ENCODE assay signal across 18 cellular contexts in the genomic region with DNA sequence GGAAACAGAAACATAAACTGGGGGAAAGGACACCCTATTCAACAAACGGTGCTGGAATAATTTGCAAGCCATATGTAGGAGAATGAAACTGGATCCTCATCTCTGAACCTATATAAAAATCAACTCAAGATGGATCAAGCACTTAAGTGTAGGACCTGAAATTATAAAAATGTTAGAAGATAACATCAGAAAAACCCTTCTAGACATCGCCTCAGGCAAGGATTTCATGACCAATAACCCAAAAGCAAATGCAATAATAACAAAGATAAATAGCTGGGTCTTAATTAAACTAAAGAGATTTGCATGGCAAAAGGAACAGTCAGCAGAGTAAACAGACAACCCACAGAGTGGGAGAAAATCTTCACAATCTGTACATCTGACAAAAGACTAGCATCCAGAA.
DNase-seq lines count a peak whose midpoint lies in the region; ATAC-seq and TF ChIP-seq lines count a peak whose summit lies in the region.
"Had no signal": no experiment of that assay in that cellular context is flagged by ENCODE, and none has a peak within 500 bp of the region (broad histone marks: within the 10 kb centered on the region; RNA-seq: fewer than 3 reads in every experiment).

No MANE protein-coding gene starts in this region.

- no peak overlapping the region for H2BK120ac ChIP-seq in H9 (ENCODE audit: low read depth, low read length, poor library complexity, severe bottlenecking)

- H3K56ac ChIP-seq in H9 (ENCODE audit: insufficient read length, low read depth, low read length): no peak overlapping the region

- peak overlapping the region in 1 of 2 experiments; percentile 22; a peak in 1 of 5 replicates for H3K4me3 Mint-ChIP-seq in H9
- H3K4me3 Mint-ChIP-seq in nephron progenitor cell: no peak overlapping the region
- H3K4me3 Mint-ChIP-seq in activated CD8-positive, alpha-beta T cell treated with anti-CD3 and anti-CD28 coated beads, Interleukin-2, amount 10 ng/mL, durations not matched to agents 7 days and 5 days: no peak overlapping the region
- H3K4me3 Mint-ChIP-seq: CD4-positive, alpha-beta memory T cell; GM23338 had no signal

- no peak overlapping the region for H2AFZ ChIP-seq in H9 (ENCODE audit: low read length)
- H2AFZ ChIP-seq: GM23338 had no signal

- H3K9me3 ChIP-seq in H9 (ENCODE audit: control insufficient read depth, low read depth, low read length) (no peaks in the 10 kb centered on the region), body of pancreas (no peaks in the 10 kb centered on the region), A673 (ENCODE audit: low read depth, low read length, poor library complexity, severe bottlenecking) (no peaks in the 10 kb centered on the region)
- H3K9me3 ChIP-seq: A549 had no signal

- no peaks in the 10 kb centered on the region for H3K79me1 ChIP-seq in H9 (ENCODE audit: insufficient read depth, low read depth, low read length, poor library complexity, severe bottlenecking)

- no peak overlapping the region for H2AK5ac ChIP-seq in H9 (ENCODE audit: insufficient read length, low read length)

- no peak overlapping the region for H3K4me2 ChIP-seq in H9 (ENCODE audit: insufficient read depth, insufficient read length, low read length)
- H3K4me2 ChIP-seq: A549, GM23338 had no signal

- CTCF ChIA-PET in A673 (lab: Charles Lee): no interaction called here
- CTCF ChIA-PET in activated CD8-positive, alpha-beta T cell treated with anti-CD3 and anti-CD28 coated beads, Interleukin-2, amount 10 ng/mL, durations not matched to agents 7 days and 5 days (lab: Charles Lee): no interaction called here

- no peak overlapping the region for H3K9ac ChIP-seq in H9 (ENCODE audit: extremely low read depth, insufficient read length, low read length)

- H3T11ph ChIP-seq in H9 (ENCODE audit: low read length): no peak overlapping the region

- H3K27ac Mint-ChIP-seq in H9 (peak overlapping the region in 2 of 3 experiments; percentile 11 to 78; a peak in 4 of 7 replicates), nephron progenitor cell (peak overlapping the region; percentile 55)
- no peak overlapping the region for H3K27ac Mint-ChIP-seq in activated CD8-positive, alpha-beta T cell treated with anti-CD3 and anti-CD28 coated beads, Interleukin-2, amount 10 ng/mL, durations not matched to agents 7 days and 5 days
- H3K27ac Mint-ChIP-seq: CD4-positive, alpha-beta memory T cell; GM23338 had no signal

- H4K5ac ChIP-seq in H9 (ENCODE audit: insufficient read length, low read depth, low read length): no peak overlapping the region

- H3K18ac ChIP-seq in H9 (ENCODE audit: insufficient read length, low read depth, low read length): no peak overlapping the region

- DNase-seq in H9 (no peak), NCI-H526 treated with DMSO at 0.1 percent for 48 hours (lab: John Stamatoyannopoulos, UW) (peak; percentile 29), nephron progenitor cell (no peak), body of pancreas (no peak), posterior cingulate gyrus (no peak), A673 (ENCODE audit: low spot score) (no peak)
- no peak for DNase-seq in activated CD8-positive, alpha-beta T cell treated with anti-CD3 and anti-CD28 coated beads, Interleukin-2, amount 10 ng/mL, durations not matched to agents 7 days and 5 days
- DNase-seq: C1 segment of cervical spinal cord; Calu3; CD4-positive, alpha-beta memory T cell; COR-L47; DMS53; DMS79 treated with DMSO at 0.1 percent for 48 hours; GF-D8; HCEC 1CT had no signal

- BruUV-seq in A673 (replicated peaks; lab: Mats Ljungman, UMichigan): no TSS peak

- H3K36me3 Mint-ChIP-seq in H9 (ENCODE audit: insufficient read depth in 1 of 3, low read depth in 3 of 3) (no peaks in the 10 kb centered on the region), nephron progenitor cell (ENCODE audit: low read depth) (no peaks in the 10 kb centered on the region)
- H3K36me3 Mint-ChIP-seq in activated CD8-positive, alpha-beta T cell treated with anti-CD3 and anti-CD28 coated beads, Interleukin-2, amount 10 ng/mL, durations not matched to agents 7 days and 5 days (ENCODE audit: low read depth): no peaks in the 10 kb centered on the region
- H3K36me3 Mint-ChIP-seq: CD4-positive, alpha-beta memory T cell had no signal

- no peaks in the 10 kb centered on the region for H3K27me3 Mint-ChIP-seq in H9 (ENCODE audit: low read depth)
- peaks cover 3% of the 10 kb centered on the region for H3K27me3 Mint-ChIP-seq in nephron progenitor cell (ENCODE audit: low read depth, poor library complexity)
- no peaks in the 10 kb centered on the region for H3K27me3 Mint-ChIP-seq in activated CD8-positive, alpha-beta T cell treated with anti-CD3 and anti-CD28 coated beads, Interleukin-2, amount 10 ng/mL, durations not matched to agents 7 days and 5 days (ENCODE audit: low read depth)
- H3K27me3 Mint-ChIP-seq: CD4-positive, alpha-beta memory T cell had no signal

- H3K14ac ChIP-seq in H9 (ENCODE audit: insufficient read depth, low read length): no peak overlapping the region

- no CpG with 5 or more reads among the region's 2 CpGs for WGBS in H9 (ENCODE audit: extremely low coverage, insufficient read length, low lambda C conversion rate)
- WGBS in body of pancreas, 2 donors: 46 to 53% methylated on average over 2 of the region's 2 CpGs

- H4K20me1 ChIP-seq in H9 (ENCODE audit: control insufficient read depth, insufficient read depth, insufficient read length): no peaks in the 10 kb centered on the region

- H2BK20ac ChIP-seq in H9 (ENCODE audit: low read depth, low read length, poor library complexity, severe bottlenecking): no peak overlapping the region

- H2BK12ac ChIP-seq in H9 (ENCODE audit: insufficient read length, low read depth, low read length): no peak overlapping the region

- peak overlapping the region; percentile 30 for H3K27ac ChIP-seq in 22Rv1
- H3K27ac ChIP-seq in H9 (ENCODE audit: insufficient read length, low read depth, low read length): no peak overlapping the region
- no peak overlapping the region for H3K27ac ChIP-seq in body of pancreas
- no peak overlapping the region for H3K27ac ChIP-seq in A673 (ENCODE audit: low read depth, low read length, poor library complexity, severe bottlenecking)
- H3K27ac ChIP-seq: A549 had no signal

- H3K4ac ChIP-seq in H9 (ENCODE audit: low read depth, low read length): no peak overlapping the region

- H3K4me1 Mint-ChIP-seq in H9: peaks cover 44 to 55% of the 10 kb centered on the region in 2 experiments
- peaks cover 22% of the 10 kb centered on the region for H3K4me1 Mint-ChIP-seq in nephron progenitor cell
- no peaks in the 10 kb centered on the region for H3K4me1 Mint-ChIP-seq in activated CD8-positive, alpha-beta T cell treated with anti-CD3 and anti-CD28 coated beads, Interleukin-2, amount 10 ng/mL, durations not matched to agents 7 days and 5 days (ENCODE audit: low read depth)
- H3K4me1 Mint-ChIP-seq: CD4-positive, alpha-beta memory T cell; GM23338 had no signal

- TF ChIP-seq POLR2A in body of pancreas (IDR thresholded peaks at IDR 0.05): no peak

- no peak overlapping the region for H2BK5ac ChIP-seq in H9 (ENCODE audit: insufficient read length, low read length)

- TF ChIP-seq CTCF in 22Rv1 (IDR thresholded peaks at IDR 0.05) (no peak), H9 (conservative IDR thresholded peaks at IDR 0.05) (no peak), nephron progenitor cell (IDR thresholded peaks at IDR 0.05) (no peak), body of pancreas (IDR thresholded peaks at IDR 0.05) (no peak), A673 (conservative IDR thresholded peaks at IDR 0.05; ENCODE audit: low read depth, low read length) (no peak)

- no peak overlapping the region for H3K23ac ChIP-seq in H9 (ENCODE audit: insufficient read length, low read depth, low read length)

- H2BK15ac ChIP-seq in H9 (ENCODE audit: low read depth, low read length): no peak overlapping the region

- no peaks in the 10 kb centered on the region for H3K36me3 ChIP-seq in body of pancreas (replicated peaks in 1 of 2; ENCODE audit: insufficient read depth in 1 of 2, low read depth in 2 of 2)
- no peaks in the 10 kb centered on the region for H3K36me3 ChIP-seq in A673 (ENCODE audit: insufficient read depth, low read length, poor library complexity, severe bottlenecking)

- H3K23me2 ChIP-seq in H9 (ENCODE audit: insufficient read length, low read depth, low read length, poor library complexity, severe bottlenecking): no peaks in the 10 kb centered on the region

- no peaks in the 10 kb centered on the region for H3K9me3 Mint-ChIP-seq in H9
- no peaks in the 10 kb centered on the region for H3K9me3 Mint-ChIP-seq in nephron progenitor cell
- H3K9me3 Mint-ChIP-seq in activated CD8-positive, alpha-beta T cell treated with anti-CD3 and anti-CD28 coated beads, Interleukin-2, amount 10 ng/mL, durations not matched to agents 7 days and 5 days (ENCODE audit: insufficient read depth): peaks cover 6% of the 10 kb centered on the region

- no peaks in the 10 kb centered on the region for H3K79me2 ChIP-seq in H9 (ENCODE audit: insufficient read depth, low read length)

- no peak overlapping the region for H4K91ac ChIP-seq in H9 (ENCODE audit: insufficient read length, low read depth, low read length)

- no peak for ATAC-seq in body of pancreas
- no peak for ATAC-seq in activated CD8-positive, alpha-beta T cell treated with anti-CD3 and anti-CD28 coated beads, Interleukin-2, amount 10 ng/mL, durations not matched to agents 7 days and 5 days
- ATAC-seq: A549, GM23338 had no signal

- POLR2A ChIA-PET in A673 (lab: Charles Lee; ENCODE audit: low non-redundant PET): no interaction called here
- POLR2A ChIA-PET in activated CD8-positive, alpha-beta T cell treated with anti-CD3 and anti-CD28 coated beads, Interleukin-2, amount 10 ng/mL, durations not matched to agents 7 days and 5 days (lab: Charles Lee): no interaction called here

- no peak overlapping the region for H3K4me3 ChIP-seq in body of pancreas
- H3K4me3 ChIP-seq in A673 (ENCODE audit: low read depth, low read length, poor library complexity, severe bottlenecking): no peak overlapping the region
- H3K4me3 ChIP-seq: A549, GM23338 had no signal

- intact Hi-C loops in body of pancreas (cut with DNase I): no loop called here
- intact Hi-C loops in posterior cingulate gyrus (cut with DNase I): no loop called here
- intact Hi-C loops in A673 (cut with micrococcal nuclease; ENCODE audit: unreplicated experiment): no loop called here

- H4K8ac ChIP-seq in H9 (replicated peaks; ENCODE audit: insufficient read length, low read depth, low read length): no peak overlapping the region

- H3K27me3 ChIP-seq in H9 (ENCODE audit: insufficient read depth, low read length) (no peaks in the 10 kb centered on the region), body of pancreas (no peaks in the 10 kb centered on the region), A673 (replicated peaks; ENCODE audit: insufficient read depth, low read depth, low read length, poor library complexity) (no peaks in the 10 kb centered on the region)

- H3K4me1 ChIP-seq in H9 (ENCODE audit: insufficient read depth, low read length) (no peaks in the 10 kb centered on the region; the same call in 1 of the 2 replicates), body of pancreas (no peaks in the 10 kb centered on the region), A673 (ENCODE audit: insufficient read depth, low read length, poor library complexity, severe bottlenecking) (peaks cover 6% of the 10 kb centered on the region)
- H3K4me1 ChIP-seq: A549 had no signal
